Comparison of ENCODE assay signal across 13 cellular contexts in genomic region chr3:187735837-187736236, GRCh38. TPM values are rescaled to one million over a fixed set of nuclear protein-coding genes. Genes with fewer than 3 reads are reported as not detected.
DNase-seq lines count a peak whose midpoint lies in the region; ATAC-seq and TF ChIP-seq lines count a peak whose summit lies in the region.
"Had no signal": no experiment of that assay in that cellular context is flagged by ENCODE, and none has a peak within 500 bp of the region (broad histone marks: within the 10 kb centered on the region; RNA-seq: fewer than 3 reads in every experiment).

No MANE protein-coding gene starts in this region.

- no peaks in the 10 kb centered on the region for H3K27me3 ChIP-seq in uterus
- H3K27me3 ChIP-seq: body of pancreas had no signal

- no peak for ATAC-seq in Right ventricle myocardium superior (ENCODE audit: poor library complexity)
- ATAC-seq in GM21526 (IDR thresholded peaks at IDR 0.05; ENCODE audit: low FRiP score, unreplicated experiment), result no peak
- ATAC-seq: body of pancreas had no signal

- H3K4me1 ChIP-seq in uterus, result peaks cover 6 to 7% of the 10 kb centered on the region in 2 donors

- no peak for TF ChIP-seq CTCF in uterus (IDR thresholded peaks at IDR 0.05)

- DNase-seq in Right ventricle myocardium superior (peak; percentile 42), cardiac septum (ENCODE audit: low spot score) (no peak), myocyte (ENCODE audit: low read depth) (peak; percentile 78), uterus (no peak), DMS114 treated with DMSO at 0.1 percent for 48 hours (lab: John Stamatoyannopoulos, UW; ENCODE audit: unreplicated experiment) (no peak), DMS79 (lab: John Stamatoyannopoulos, UW) (no peak)
- DNase-seq: activated CD4-positive, alpha-beta T cell treated with anti-CD3 and anti-CD28 coated beads, Interleukin-2, amount 10 ng/mL, durations not matched to agents 7 days and 5 days; AML-193; naive B cell; NCI-H2081 had no signal

- intact Hi-C loops in Right ventricle myocardium superior (cut with DNase I) (no loop called here), cardiac septum (cut with DNase I) (loop anchor here (5.0 to 10.0 kb wide), 2 partner anchors 861 to 1499 kb away; no protein-coding TSS in a partner anchor), uterus (cut with DNase I; ENCODE audit: low total_unique reads) (no loop called here)

- H3K36me3 ChIP-seq in uterus, result no peaks in the 10 kb centered on the region

- H3K9me3 ChIP-seq in uterus, result no peaks in the 10 kb centered on the region
- H3K9me3 ChIP-seq: body of pancreas had no signal

- no peak overlapping the region for H3K4me3 ChIP-seq in uterus
- H3K4me3 ChIP-seq: body of pancreas had no signal

- TF ChIP-seq POLR2A in uterus (IDR thresholded peaks at IDR 0.05), result no peak

- H3K27ac ChIP-seq in cingulate gyrus (ENCODE audit: low read depth, low read length), result peak overlapping the region; percentile 25
- peak overlapping the region; percentile 98 to 100 for H3K27ac ChIP-seq in uterus

RNA-seq across cellular contexts. Expression of gene BCL6, which starts 9.4 kb away (rescaled TPM):
- 82.1 TPM for total RNA-seq in Right ventricle myocardium superior
- total RNA-seq in cardiac septum, result 67.4 TPM
- 86.6 and 95.7 TPM in 2 replicates for total RNA-seq in myocyte
- 22.3 TPM for polyA plus RNA-seq in myocyte (2012)
- total RNA-seq in uterus, result 100 to 1,000 TPM in 1 of 4 donors, 10 to 100 TPM in 2, 1 to 10 TPM in 1; 6.6 to 188 (median 51.0) TPM

RNA-seq across cellular contexts. Expression of gene RTP2, which starts 33.5 kb away (rescaled TPM):
- total RNA-seq in Right ventricle myocardium superior, result not detected
- not detected for total RNA-seq in cardiac septum
- total RNA-seq in myocyte, result not detected in 2 replicates
- polyA plus RNA-seq in myocyte (2012), result not detected
- total RNA-seq in uterus, result not detected
- total RNA-seq: activated CD4-positive, alpha-beta T cell treated with anti-CD3 and anti-CD28 coated beads, Interleukin-2, amount 10 ng/mL, durations not matched to agents 7 days and 5 days; body of pancreas had no signal

Comparison
In these comparisons a context has a peak if more than half of its experiments do, and no peak if none do; other contexts are left out.
1. DNase-seq: peak in Right ventricle myocardium superior (single experiment) and myocyte (single experiment); none in cardiac septum (single experiment), uterus (0 of 2), DMS114 treated with DMSO at 0.1 percent for 48 hours (single experiment) and DMS79 (single experiment).